ENCODE assay signal across 10 cellular contexts in the genomic region with DNA sequence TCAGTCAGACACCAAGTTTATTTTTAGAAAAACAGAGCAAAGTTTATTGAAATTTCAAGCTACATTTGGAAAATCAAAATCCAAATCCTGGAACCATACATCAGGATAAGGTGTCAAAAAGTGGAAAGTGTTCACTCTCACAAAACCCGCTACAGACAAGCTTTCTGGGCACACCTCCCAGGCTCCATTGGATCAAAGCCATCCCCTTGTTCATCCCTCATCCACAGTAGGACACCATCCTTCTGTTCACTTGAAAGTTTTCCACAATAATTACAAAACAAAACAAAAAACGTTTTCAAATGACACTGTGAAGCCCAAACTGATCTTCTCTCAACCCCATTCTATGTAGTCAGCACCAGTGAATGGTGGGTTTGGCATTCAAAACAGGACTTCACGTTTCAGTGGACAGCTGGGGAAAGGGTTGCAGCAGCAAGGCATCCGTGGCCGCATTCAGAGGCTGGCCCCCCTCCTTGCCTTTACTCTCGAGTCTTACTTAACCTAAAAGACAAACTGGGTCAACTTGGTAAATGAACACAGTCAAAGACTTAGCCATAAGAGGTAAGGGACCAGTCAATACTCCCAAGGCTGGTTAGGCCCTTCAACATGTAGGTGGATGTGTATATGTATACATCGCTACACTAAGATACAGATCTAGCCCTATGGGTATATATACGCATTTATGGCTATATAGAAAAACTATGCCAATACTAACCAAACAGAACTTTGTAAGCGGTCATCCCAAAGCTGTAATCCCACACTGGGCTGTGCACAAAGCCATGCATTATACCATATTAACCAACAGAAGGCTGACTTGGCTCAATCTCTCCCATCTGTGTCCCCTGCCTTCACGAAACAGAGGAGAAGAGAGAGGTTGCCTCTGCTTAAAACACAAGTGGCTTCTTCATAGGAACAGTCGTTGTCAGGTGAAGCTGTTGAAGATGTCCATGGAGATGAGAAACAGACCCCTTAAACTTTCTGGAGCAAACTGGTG.
DNase-seq lines count a peak whose midpoint lies in the region; ATAC-seq and TF ChIP-seq lines count a peak whose summit lies in the region.
"Had no signal": no experiment of that assay in that cellular context is flagged by ENCODE, and none has a peak within 500 bp of the region (broad histone marks: within the 10 kb centered on the region; RNA-seq: fewer than 3 reads in every experiment).

No MANE protein-coding gene starts in this region.

- intact Hi-C loops in transverse colon (cut with DNase I; ENCODE audit: low total_unique reads) = no loop called here
- intact Hi-C loops in A673 (cut with micrococcal nuclease; ENCODE audit: unreplicated experiment) = no loop called here

- H3K4me3 ChIP-seq in transverse colon = peak overlapping the region in 3 of 4 donors; percentile 65 to 86 (median 83)
- no peak overlapping the region for H3K4me3 ChIP-seq in A673 (ENCODE audit: low read depth, low read length, poor library complexity, severe bottlenecking)

- no peaks in the 10 kb centered on the region for H3K27me3 ChIP-seq in transverse colon
- no peaks in the 10 kb centered on the region for H3K27me3 ChIP-seq in A673 (replicated peaks; ENCODE audit: insufficient read depth, low read depth, low read length, poor library complexity)

- in situ Hi-C loops in transverse colon (cut with MboI; ENCODE audit: low pct_ligation_motif_present in 1 of 4, low pct_unique_long_range_greater_than_20kb in 1 of 4, low sequenced_read_pairs in 3 of 4) = no loop called here

- H3K36me3 Mint-ChIP-seq in activated naive CD4-positive, alpha-beta T cell treated with anti-CD3 and anti-CD28 coated beads, Interleukin-2, amount 50 U/mL, for 72 hours = peaks cover 11% of the 10 kb centered on the region in 2 donors

- peak overlapping the region; percentile 92 to 96 (median 95) for H3K27ac ChIP-seq in transverse colon
- no peak overlapping the region for H3K27ac ChIP-seq in A673 (ENCODE audit: low read depth, low read length, poor library complexity, severe bottlenecking)

- no peak for DNase-seq in activated naive CD4-positive, alpha-beta T cell treated with anti-CD3 and anti-CD28 coated beads, Interleukin-2, amount 50 U/mL, for 72 hours (ENCODE audit: low spot score in 2 of 2)
- DNase-seq in activated naive CD4-positive, alpha-beta T cell treated with anti-CD3 and anti-CD28 coated beads, Interleukin-2, amount 50 U/mL, for 16 hours = no peak
- peak; percentile 7 to 43 for DNase-seq in cerebellar nuclear complex (lab: John Stamatoyannopoulos, UW)
- DNase-seq in midbrain (lab: John Stamatoyannopoulos, UW) = peak; percentile 40
- DNase-seq in transverse colon = peak; percentile 19
- DNase-seq in A673 (ENCODE audit: low spot score) = no peak
- DNase-seq in DMS 273 treated with DMSO at 0.1 percent for 48 hours (lab: John Stamatoyannopoulos, UW) = no peak
- DNase-seq: activated naive CD8-positive, alpha-beta T cell treated with anti-CD3 and anti-CD28 coated beads, Interleukin-2, amount 10 ng/mL, durations not matched to agents 7 days and 5 days; NCI-H1105 treated with DMSO at 0.1 percent for 48 hours had no signal

- H3K9me3 ChIP-seq in transverse colon = no peaks in the 10 kb centered on the region
- H3K9me3 ChIP-seq in A673 (ENCODE audit: low read depth, low read length, poor library complexity, severe bottlenecking) = no peaks in the 10 kb centered on the region

- WGBS in transverse colon (ENCODE audit: low coverage in 1 of 2), 2 donors = 40 to 67% methylated on average over 1 to 11 of the region's 11 CpGs

- H3K36me3 ChIP-seq in transverse colon = no peaks in the 10 kb centered on the region
- H3K36me3 ChIP-seq in A673 (ENCODE audit: insufficient read depth, low read length, poor library complexity, severe bottlenecking) = no peaks in the 10 kb centered on the region

- no TSS peak for BruUV-seq in A673 (replicated peaks; lab: Mats Ljungman, UMichigan)

- TF ChIP-seq CTCF in transverse colon (IDR thresholded peaks at IDR 0.05) (no peak), A673 (conservative IDR thresholded peaks at IDR 0.05; ENCODE audit: low read depth, low read length) (no peak)

- POLR2A ChIA-PET in A673 (lab: Charles Lee; ENCODE audit: low non-redundant PET) = interaction anchor here (0.6 kb wide), 1 partner anchor 816 kb away, joined by 3 read pairs; no protein-coding TSS in a partner anchor

- H3K27ac Mint-ChIP-seq in activated naive CD4-positive, alpha-beta T cell treated with anti-CD3 and anti-CD28 coated beads, Interleukin-2, amount 50 U/mL, for 72 hours = peak overlapping the region; percentile 14 to 98

- CTCF ChIA-PET in A673 (lab: Charles Lee) = no interaction called here

- TF ChIP-seq EP300 in transverse colon (IDR thresholded peaks at IDR 0.05; ENCODE audit: low read depth) = no peak

- no peak for ATAC-seq in activated naive CD4-positive, alpha-beta T cell treated with anti-CD3 and anti-CD28 coated beads, Interleukin-2, amount 50 U/mL, for 72 hours
- no peak for ATAC-seq in GM18517 (IDR thresholded peaks at IDR 0.05; ENCODE audit: unreplicated experiment)

- no peaks in the 10 kb centered on the region for H3K9me3 Mint-ChIP-seq in activated naive CD4-positive, alpha-beta T cell treated with anti-CD3 and anti-CD28 coated beads, Interleukin-2, amount 50 U/mL, for 72 hours
- H3K9me3 Mint-ChIP-seq: activated naive CD8-positive, alpha-beta T cell treated with anti-CD3 and anti-CD28 coated beads, Interleukin-2, amount 10 ng/mL, durations not matched to agents 7 days and 5 days had no signal

- peak; percentile 16 for TF ChIP-seq POLR2A in transverse colon (IDR thresholded peaks at IDR 0.05)

- peaks cover 0 to 33% (median 14%) of the 10 kb centered on the region in 4 donors for H3K4me1 ChIP-seq in transverse colon
- peaks cover 4% of the 10 kb centered on the region for H3K4me1 ChIP-seq in A673 (ENCODE audit: insufficient read depth, low read length, poor library complexity, severe bottlenecking)

Comparison
In these comparisons a context has a peak if more than half of its experiments do, and no peak if none do; other contexts are left out.
1. DNase-seq: peak in cerebellar nuclear complex (2 of 2), midbrain (single experiment) and transverse colon (single experiment); none in activated naive CD4-positive, alpha-beta T cell treated with anti-CD3 and anti-CD28 coated beads, Interleukin-2, amount 50 U/mL, for 72 hours (0 of 2), activated naive CD4-positive, alpha-beta T cell treated with anti-CD3 and anti-CD28 coated beads, Interleukin-2, amount 50 U/mL, for 16 hours (single experiment), A673 (single experiment) and DMS 273 treated with DMSO at 0.1 percent for 48 hours (single experiment).